Comparison of ENCODE assay signal across 2 cellular contexts in the genomic region with DNA sequence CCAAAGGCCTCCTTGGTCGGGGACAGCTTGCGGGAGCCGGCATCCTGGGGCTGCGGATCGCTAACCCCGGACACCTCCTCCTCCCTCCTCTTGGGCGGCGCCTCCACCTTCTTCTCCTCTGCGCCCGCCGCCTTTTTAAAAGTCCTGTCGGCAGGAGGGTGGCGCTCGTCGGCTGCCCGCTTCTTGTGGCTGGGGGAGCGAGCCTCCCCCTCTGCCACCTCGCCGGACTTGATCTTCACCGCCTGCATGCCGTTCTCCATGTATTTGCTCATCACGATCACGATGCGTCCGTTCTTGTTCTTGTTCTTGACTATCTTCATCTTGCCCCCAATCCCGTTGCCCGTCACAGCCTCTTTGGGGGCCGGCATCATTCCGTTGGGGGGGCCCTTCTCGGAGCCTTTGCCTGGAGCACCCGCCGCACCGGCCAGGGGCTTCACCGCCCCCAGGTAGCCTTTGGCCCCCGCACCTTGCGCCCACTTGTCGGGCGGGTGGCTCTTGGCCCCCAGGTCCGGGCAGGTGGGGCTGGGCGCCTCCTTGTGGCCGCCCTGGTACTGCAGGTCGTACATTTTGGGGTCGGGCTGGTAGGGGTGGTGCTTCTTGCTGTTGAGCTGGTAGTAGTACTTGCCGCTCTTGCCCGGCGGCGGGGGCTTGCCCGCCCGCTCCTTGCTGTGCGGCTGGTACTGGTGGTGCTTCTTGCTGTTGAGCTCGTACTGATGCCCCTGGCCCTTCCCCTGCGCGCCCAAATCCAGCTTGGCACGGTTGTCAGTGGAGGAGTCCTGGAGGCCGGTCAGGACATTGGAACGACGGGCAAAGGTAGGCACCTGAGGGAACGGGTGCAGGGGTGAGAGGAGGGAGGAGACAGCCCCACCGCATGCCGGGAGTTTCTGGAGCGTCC.
TF ChIP-seq lines count a peak whose summit lies in the region.

No MANE protein-coding gene starts in this region.

TF ChIP-seq in IMR-90, 13 proteins besides CTCF, POLR2A, EP300 and RAD21:
- TF ChIP-seq NFE2L2 (IDR thresholded peaks at IDR 0.05; ENCODE audit: low read depth, low read length) (no peak), SMC3 (IDR thresholded peaks at IDR 0.05; ENCODE audit: low read depth, low read length) (peak; percentile 52), CHD1 (IDR thresholded peaks at IDR 0.05; ENCODE audit: low read depth, low read length) (no peak), MAZ (IDR thresholded peaks at IDR 0.05; ENCODE audit: borderline replicate concordance, low read depth, low read length) (peak; percentile 59; the same call in 1 of the 2 replicates), BHLHE40 (IDR thresholded peaks at IDR 0.05; ENCODE audit: low read depth, low read length) (no peak)

TF ChIP-seq in K562, 482 proteins besides CTCF, POLR2A, EP300 and RAD21 (continues in another document):
- TF ChIP-seq TRIM28 (IDR thresholded peaks at IDR 0.05) = no peak
- no peak for TF ChIP-seq TOE1 (IDR thresholded peaks at IDR 0.05; ENCODE audit: borderline replicate concordance)
- TF ChIP-seq TOE1 (CRISPR knock-in tag; IDR thresholded peaks at IDR 0.05; ENCODE audit: borderline replicate concordance, low read depth) = no peak
- TF ChIP-seq, protein P1, sequence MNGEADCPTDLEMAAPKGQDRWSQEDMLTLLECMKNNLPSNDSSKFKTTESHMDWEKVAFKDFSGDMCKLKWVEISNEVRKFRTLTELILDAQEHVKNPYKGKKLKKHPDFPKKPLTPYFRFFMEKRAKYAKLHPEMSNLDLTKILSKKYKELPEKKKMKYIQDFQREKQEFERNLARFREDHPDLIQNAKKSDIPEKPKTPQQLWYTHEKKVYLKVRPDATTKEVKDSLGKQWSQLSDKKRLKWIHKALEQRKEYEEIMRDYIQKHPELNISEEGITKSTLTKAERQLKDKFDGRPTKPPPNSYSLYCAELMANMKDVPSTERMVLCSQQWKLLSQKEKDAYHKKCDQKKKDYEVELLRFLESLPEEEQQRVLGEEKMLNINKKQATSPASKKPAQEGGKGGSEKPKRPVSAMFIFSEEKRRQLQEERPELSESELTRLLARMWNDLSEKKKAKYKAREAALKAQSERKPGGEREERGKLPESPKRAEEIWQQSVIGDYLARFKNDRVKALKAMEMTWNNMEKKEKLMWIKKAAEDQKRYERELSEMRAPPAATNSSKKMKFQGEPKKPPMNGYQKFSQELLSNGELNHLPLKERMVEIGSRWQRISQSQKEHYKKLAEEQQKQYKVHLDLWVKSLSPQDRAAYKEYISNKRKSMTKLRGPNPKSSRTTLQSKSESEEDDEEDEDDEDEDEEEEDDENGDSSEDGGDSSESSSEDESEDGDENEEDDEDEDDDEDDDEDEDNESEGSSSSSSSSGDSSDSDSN (IDR thresholded peaks at IDR 0.05; ENCODE audit: borderline replicate concordance in 1 of 2, low read depth in 2 of 2, low read length in 2 of 2) = no peak; a peak in 1 of 4 replicates
- no peak for TF ChIP-seq IFI16 (CRISPR knock-in tag; IDR thresholded peaks at IDR 0.05)
- TF ChIP-seq ETS2 (tag; IDR thresholded peaks at IDR 0.05; ENCODE audit: borderline replicate concordance, poor library complexity, severe bottlenecking) = no peak
- TF ChIP-seq, protein P2, sequence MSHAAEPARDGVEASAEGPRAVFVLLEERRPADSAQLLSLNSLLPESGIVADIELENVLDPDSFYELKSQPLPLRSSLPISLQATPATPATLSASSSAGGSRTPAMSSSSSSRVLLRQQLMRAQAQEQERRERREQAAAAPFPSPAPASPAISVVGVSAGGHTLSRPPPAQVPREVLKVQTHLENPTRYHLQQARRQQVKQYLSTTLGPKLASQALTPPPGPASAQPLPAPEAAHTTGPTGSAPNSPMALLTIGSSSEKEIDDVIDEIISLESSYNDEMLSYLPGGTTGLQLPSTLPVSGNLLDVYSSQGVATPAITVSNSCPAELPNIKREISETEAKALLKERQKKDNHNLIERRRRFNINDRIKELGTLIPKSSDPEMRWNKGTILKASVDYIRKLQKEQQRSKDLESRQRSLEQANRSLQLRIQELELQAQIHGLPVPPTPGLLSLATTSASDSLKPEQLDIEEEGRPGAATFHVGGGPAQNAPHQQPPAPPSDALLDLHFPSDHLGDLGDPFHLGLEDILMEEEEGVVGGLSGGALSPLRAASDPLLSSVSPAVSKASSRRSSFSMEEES (CRISPR knock-in tag; IDR thresholded peaks at IDR 0.05) = no peak
- TF ChIP-seq HDAC3 (IDR thresholded peaks at IDR 0.05; ENCODE audit: borderline replicate concordance, partially characterized antibody) = no peak
- TF ChIP-seq KDM1A (IDR thresholded peaks at IDR 0.05) = no peak
- no peak for TF ChIP-seq SMARCE1 (IDR thresholded peaks at IDR 0.05)
- TF ChIP-seq BRD9 (IDR thresholded peaks at IDR 0.05; ENCODE audit: low read depth, partially characterized antibody) = no peak
- TF ChIP-seq, protein P3, sequence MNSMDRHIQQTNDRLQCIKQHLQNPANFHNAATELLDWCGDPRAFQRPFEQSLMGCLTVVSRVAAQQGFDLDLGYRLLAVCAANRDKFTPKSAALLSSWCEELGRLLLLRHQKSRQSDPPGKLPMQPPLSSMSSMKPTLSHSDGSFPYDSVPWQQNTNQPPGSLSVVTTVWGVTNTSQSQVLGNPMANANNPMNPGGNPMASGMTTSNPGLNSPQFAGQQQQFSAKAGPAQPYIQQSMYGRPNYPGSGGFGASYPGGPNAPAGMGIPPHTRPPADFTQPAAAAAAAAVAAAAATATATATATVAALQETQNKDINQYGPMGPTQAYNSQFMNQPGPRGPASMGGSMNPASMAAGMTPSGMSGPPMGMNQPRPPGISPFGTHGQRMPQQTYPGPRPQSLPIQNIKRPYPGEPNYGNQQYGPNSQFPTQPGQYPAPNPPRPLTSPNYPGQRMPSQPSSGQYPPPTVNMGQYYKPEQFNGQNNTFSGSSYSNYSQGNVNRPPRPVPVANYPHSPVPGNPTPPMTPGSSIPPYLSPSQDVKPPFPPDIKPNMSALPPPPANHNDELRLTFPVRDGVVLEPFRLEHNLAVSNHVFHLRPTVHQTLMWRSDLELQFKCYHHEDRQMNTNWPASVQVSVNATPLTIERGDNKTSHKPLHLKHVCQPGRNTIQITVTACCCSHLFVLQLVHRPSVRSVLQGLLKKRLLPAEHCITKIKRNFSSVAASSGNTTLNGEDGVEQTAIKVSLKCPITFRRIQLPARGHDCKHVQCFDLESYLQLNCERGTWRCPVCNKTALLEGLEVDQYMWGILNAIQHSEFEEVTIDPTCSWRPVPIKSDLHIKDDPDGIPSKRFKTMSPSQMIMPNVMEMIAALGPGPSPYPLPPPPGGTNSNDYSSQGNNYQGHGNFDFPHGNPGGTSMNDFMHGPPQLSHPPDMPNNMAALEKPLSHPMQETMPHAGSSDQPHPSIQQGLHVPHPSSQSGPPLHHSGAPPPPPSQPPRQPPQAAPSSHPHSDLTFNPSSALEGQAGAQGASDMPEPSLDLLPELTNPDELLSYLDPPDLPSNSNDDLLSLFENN (IDR thresholded peaks at IDR 0.05; ENCODE audit: low read depth in 2 of 2, low read length in 2 of 2) = no peak
- TF ChIP-seq SNIP1 (IDR thresholded peaks at IDR 0.05; ENCODE audit: low read depth) = no peak
- TF ChIP-seq TAF7 (tag; IDR thresholded peaks at IDR 0.05) = no peak
- TF ChIP-seq STAT5B (CRISPR knock-in tag; IDR thresholded peaks at IDR 0.05) = no peak
- TF ChIP-seq ZNF507 (tag; conservative IDR thresholded peaks at IDR 0.05) = no peak
- no peak for TF ChIP-seq CBX5 (IDR thresholded peaks at IDR 0.05; ENCODE audit: borderline replicate concordance, low read depth)
- no peak for TF ChIP-seq ZNF253 (CRISPR knock-in tag; conservative IDR thresholded peaks at IDR 0.05)
- no peak for TF ChIP-seq SRSF9 (IDR thresholded peaks at IDR 0.05; ENCODE audit: borderline replicate concordance, low read depth, low read length)
- no peak for TF ChIP-seq NELFE (IDR thresholded peaks at IDR 0.05; ENCODE audit: insufficient read depth, insufficient read length)
- no peak for TF ChIP-seq YBX1 (IDR thresholded peaks at IDR 0.05)
- TF ChIP-seq SLC30A9 (CRISPR knock-in tag; IDR thresholded peaks at IDR 0.05) = no peak
- no peak for TF ChIP-seq FOSL1 (tag; conservative IDR thresholded peaks at IDR 0.05)
- TF ChIP-seq RBM25 (IDR thresholded peaks at IDR 0.05; ENCODE audit: low read depth, low read length, severe bottlenecking) = no peak
- no peak for TF ChIP-seq HLTF (IDR thresholded peaks at IDR 0.05)
- TF ChIP-seq POLR2B (IDR thresholded peaks at IDR 0.05; ENCODE audit: low read depth, partially characterized antibody) = no peak
- TF ChIP-seq IRF2 (CRISPR knock-in tag; IDR thresholded peaks at IDR 0.05) = no peak
- TF ChIP-seq, protein P4, sequence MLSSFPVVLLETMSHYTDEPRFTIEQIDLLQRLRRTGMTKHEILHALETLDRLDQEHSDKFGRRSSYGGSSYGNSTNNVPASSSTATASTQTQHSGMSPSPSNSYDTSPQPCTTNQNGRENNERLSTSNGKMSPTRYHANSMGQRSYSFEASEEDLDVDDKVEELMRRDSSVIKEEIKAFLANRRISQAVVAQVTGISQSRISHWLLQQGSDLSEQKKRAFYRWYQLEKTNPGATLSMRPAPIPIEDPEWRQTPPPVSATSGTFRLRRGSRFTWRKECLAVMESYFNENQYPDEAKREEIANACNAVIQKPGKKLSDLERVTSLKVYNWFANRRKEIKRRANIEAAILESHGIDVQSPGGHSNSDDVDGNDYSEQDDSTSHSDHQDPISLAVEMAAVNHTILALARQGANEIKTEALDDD (IDR thresholded peaks at IDR 0.05) = no peak
- no peak for TF ChIP-seq NRF1 (conservative IDR thresholded peaks at IDR 0.05 in 1 of 2, IDR thresholded peaks at IDR 0.05 in 1 of 2)
- no peak for TF ChIP-seq ZNF263 (CRISPR knock-in tag; IDR thresholded peaks at IDR 0.05; ENCODE audit: borderline replicate concordance)
- no peak for TF ChIP-seq ADNP (tag; IDR thresholded peaks at IDR 0.05)
- TF ChIP-seq NCOA6 (IDR thresholded peaks at IDR 0.05) = no peak
- no peak for TF ChIP-seq ZNF184 (CRISPR knock-in tag; IDR thresholded peaks at IDR 0.05)
- TF ChIP-seq JUN (IDR thresholded peaks at IDR 0.05; ENCODE audit: borderline replicate concordance, low read depth, low read length) = no peak
- no peak for TF ChIP-seq JUN (CRISPR knock-in tag; IDR thresholded peaks at IDR 0.05; ENCODE audit: borderline replicate concordance)
- TF ChIP-seq ZNF584 (CRISPR knock-in tag; IDR thresholded peaks at IDR 0.05; ENCODE audit: low read depth) = no peak
- TF ChIP-seq RCOR1 (IDR thresholded peaks at IDR 0.05; ENCODE audit: borderline replicate concordance in 1 of 2, low read depth in 2 of 2, low read length in 2 of 2) = 0 out of 4 replicates have a peak, but pooled peaks of 1 of the 2 experiments have one; percentile 17
- no peak for TF ChIP-seq KDM2B (CRISPR knock-in tag; IDR thresholded peaks at IDR 0.05)
- TF ChIP-seq MTA1 (IDR thresholded peaks at IDR 0.05; ENCODE audit: borderline replicate concordance) = no peak
- TF ChIP-seq ZNF134 (CRISPR knock-in tag; conservative IDR thresholded peaks at IDR 0.05) = no peak
- no peak for TF ChIP-seq TSC22D4 (tag; IDR thresholded peaks at IDR 0.05)
- TF ChIP-seq, protein P5, sequence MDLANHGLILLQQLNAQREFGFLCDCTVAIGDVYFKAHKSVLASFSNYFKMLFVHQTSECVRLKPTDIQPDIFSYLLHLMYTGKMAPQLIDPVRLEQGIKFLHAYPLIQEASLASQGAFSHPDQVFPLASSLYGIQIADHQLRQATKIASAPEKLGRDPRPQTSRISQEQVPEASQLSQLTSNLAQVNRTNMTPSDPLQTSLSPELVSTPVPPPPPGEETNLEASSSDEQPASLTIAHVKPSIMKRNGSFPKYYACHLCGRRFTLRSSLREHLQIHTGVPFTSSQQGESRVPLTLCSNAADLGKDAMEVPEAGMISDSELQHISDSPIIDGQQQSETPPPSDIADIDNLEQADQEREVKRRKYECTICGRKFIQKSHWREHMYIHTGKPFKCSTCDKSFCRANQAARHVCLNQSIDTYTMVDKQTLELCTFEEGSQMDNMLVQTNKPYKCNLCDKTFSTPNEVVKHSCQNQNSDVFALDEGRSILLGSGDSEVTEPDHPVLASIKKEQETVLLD (IDR thresholded peaks at IDR 0.05) = peak; percentile 22; the same call in 1 of the 2 replicates
- TF ChIP-seq ZNF140 (CRISPR knock-in tag; IDR thresholded peaks at IDR 0.05) = no peak
- no peak; the same call in 1 of the 2 replicates for TF ChIP-seq PML (IDR thresholded peaks at IDR 0.05; ENCODE audit: low read length)
- no peak for TF ChIP-seq ZNF561 (CRISPR knock-in tag; conservative IDR thresholded peaks at IDR 0.05)
- TF ChIP-seq, protein P6, sequence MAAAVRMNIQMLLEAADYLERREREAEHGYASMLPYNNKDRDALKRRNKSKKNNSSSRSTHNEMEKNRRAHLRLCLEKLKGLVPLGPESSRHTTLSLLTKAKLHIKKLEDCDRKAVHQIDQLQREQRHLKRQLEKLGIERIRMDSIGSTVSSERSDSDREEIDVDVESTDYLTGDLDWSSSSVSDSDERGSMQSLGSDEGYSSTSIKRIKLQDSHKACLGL (CRISPR knock-in tag; IDR thresholded peaks at IDR 0.05; ENCODE audit: borderline replicate concordance, poor library complexity, severe bottlenecking) = no peak
- TF ChIP-seq NONO (IDR thresholded peaks at IDR 0.05; ENCODE audit: low read depth in 2 of 2, low read length in 1 of 2) = no peak
- TF ChIP-seq CBX8 (IDR thresholded peaks at IDR 0.05; ENCODE audit: borderline replicate concordance, extremely low read depth, low read depth, low read length, poor library complexity, severe bottlenecking) = no peak
- no peak for TF ChIP-seq ZNF354B (CRISPR knock-in tag; IDR thresholded peaks at IDR 0.05)
- no peak for TF ChIP-seq PTRF (tag; IDR thresholded peaks at IDR 0.05)
- TF ChIP-seq MCM5 (IDR thresholded peaks at IDR 0.05; ENCODE audit: low read depth) = no peak
